9 cellular contexts compared by ENCODE assay signal in genomic region chr1:2416403-2416802, GRCh38.
A peak's percentile ranks its signal among the peaks of the same experiment; 100 is the strongest.
DNase-seq lines count a peak whose midpoint lies in the region; ATAC-seq and TF ChIP-seq lines count a peak whose summit lies in the region.
"Had no signal": no experiment of that assay in that cellular context is flagged by ENCODE, and none has a peak within 500 bp of the region (broad histone marks: within the 10 kb centered on the region; RNA-seq: fewer than 3 reads in every experiment).

No MANE protein-coding gene starts in this region.

- H3K36me3 ChIP-seq in OCI-LY3 (replicated peaks; ENCODE audit: low read depth, low read length): no peaks in the 10 kb centered on the region

- H3K9me3 Mint-ChIP-seq in activated naive CD8-positive, alpha-beta T cell (ENCODE audit: low read depth): no peaks in the 10 kb centered on the region

- H4K20me1 ChIP-seq in OCI-LY3 (ENCODE audit: insufficient read depth, low read length): no peaks in the 10 kb centered on the region

- peak overlapping the region; percentile 72 for H3K4me3 ChIP-seq in OCI-LY3 (ENCODE audit: low read length)
- peak overlapping the region; percentile 20 to 36 (median 29) for H3K4me3 ChIP-seq in skin epidermis

- peak overlapping the region; percentile 73 for H3K27ac Mint-ChIP-seq in activated naive CD8-positive, alpha-beta T cell

- H3K4me3 Mint-ChIP-seq in activated naive CD8-positive, alpha-beta T cell: peak overlapping the region; percentile 56

- H3K9me3 ChIP-seq in OCI-LY3 (ENCODE audit: insufficient read depth, low read length): no peaks in the 10 kb centered on the region

- TF ChIP-seq CTCF in OCI-LY3 (IDR thresholded peaks at IDR 0.05; ENCODE audit: low read depth, low read length): no peak

- no peaks in the 10 kb centered on the region for H3K36me3 Mint-ChIP-seq in activated naive CD8-positive, alpha-beta T cell

- H3K9ac ChIP-seq in OCI-LY3 (ENCODE audit: low read length): peak overlapping the region; percentile 50

- DNase-seq in DMS79 treated with DMSO at 0.1 percent for 48 hours (lab: John Stamatoyannopoulos, UW) (peak; percentile 59), SIG-M5 (lab: John Stamatoyannopoulos, UW) (no peak), RPMI8226 (no peak)
- DNase-seq: NCI-H2029 treated with DMSO at 0.1 percent for 48 hours had no signal

- peaks cover 21% of the 10 kb centered on the region for H3K79me2 ChIP-seq in OCI-LY3 (ENCODE audit: low read length)

- H3K4me1 ChIP-seq in OCI-LY3 (ENCODE audit: low read length): peaks cover 32% of the 10 kb centered on the region

- peaks cover 14% of the 10 kb centered on the region; the same call in 1 of the 2 replicates for H3K27me3 ChIP-seq in OCI-LY3 (ENCODE audit: low read depth, low read length)

- peaks cover 27% of the 10 kb centered on the region for H3K4me1 Mint-ChIP-seq in activated naive CD8-positive, alpha-beta T cell (ENCODE audit: low read depth)

- H3K27ac ChIP-seq in OCI-LY3 (ENCODE audit: low read length): no peak overlapping the region
- peak overlapping the region in 20 of 21 experiments; percentile 1 to 89 (median 72) for H3K27ac ChIP-seq in skin epidermis

- no peaks in the 10 kb centered on the region for H3K27me3 Mint-ChIP-seq in activated naive CD8-positive, alpha-beta T cell

- H2AFZ ChIP-seq in OCI-LY3 (ENCODE audit: low read depth, low read length): no peak overlapping the region

- peak overlapping the region; percentile 76 for H3K4me2 ChIP-seq in OCI-LY3 (ENCODE audit: low read length)

- ATAC-seq in GM19397 (IDR thresholded peaks at IDR 0.05; ENCODE audit: unreplicated experiment): no peak
- ATAC-seq in GM18517 (IDR thresholded peaks at IDR 0.05; ENCODE audit: unreplicated experiment): no peak
